ENCODE assay signal across 8 cellular contexts in genomic region chr11:9363954-9364912, GRCh38. TPM values are rescaled to one million over a fixed set of nuclear protein-coding genes. Genes with fewer than 3 reads are reported as not detected.
DNase-seq lines count a peak whose midpoint lies in the region; ATAC-seq and TF ChIP-seq lines count a peak whose summit lies in the region.

No MANE protein-coding gene starts in this region.

- CTCF ChIA-PET in BJ (lab: Yijun Ruan, JAX), result interaction anchor here (0.6 to 1.0 kb wide), 2 partner anchors 81 to 188 kb away, joined by 3 to 4 read pairs; no protein-coding TSS in a partner anchor
- CTCF ChIA-PET in activated CD4-positive, alpha-beta T cell treated with anti-CD3 and anti-CD28 coated beads for 36 hours (lab: Charles Lee), result interaction anchor here (0.6 to 1.5 kb wide), 4 partner anchors 8 to 323 kb away, joined by 3 to 4 read pairs (median 4); no protein-coding TSS in a partner anchor

- peak overlapping the region; percentile 98 for H3K27ac ChIP-seq in layer of hippocampus (ENCODE audit: low read depth, low read length)

- TF ChIP-seq CTCF in BJ (IDR thresholded peaks at IDR 0.05; ENCODE audit: insufficient read depth, low read depth, low read length) (no peak), choroid plexus epithelial cell (conservative IDR thresholded peaks at IDR 0.05; ENCODE audit: low read depth, low read length) (no peak)

- intact Hi-C loops in activated CD4-positive, alpha-beta T cell treated with anti-CD3 and anti-CD28 coated beads for 36 hours (cut with DNase I, micrococcal nuclease), result loop anchor here (1.0 to 5.0 kb wide), 11 partner anchors 20 to 943 kb away; partner anchors contain the start of genes IPO7 (in 2 of the 2), TMEM41B (in 2 of the 2), ZNF143 (in 2 of the 2) and ADM (in 1 of the 2)

- peak; percentile 93 for ATAC-seq in GM19324 (IDR thresholded peaks at IDR 0.05; ENCODE audit: low FRiP score, unreplicated experiment)
- peak; percentile 94 for ATAC-seq in HG03457 (IDR thresholded peaks at IDR 0.05; ENCODE audit: unreplicated experiment)
- ATAC-seq in activated CD4-positive, alpha-beta T cell treated with anti-CD3 and anti-CD28 coated beads for 36 hours, result peak; percentile 88

- peak overlapping the region; percentile 62 for H3K4me3 Mint-ChIP-seq in activated CD4-positive, alpha-beta T cell treated with anti-CD3 and anti-CD28 coated beads for 36 hours

- H3K27me3 ChIP-seq in BJ (ENCODE audit: control insufficient read depth, insufficient read depth, low read length), result no peaks in the 10 kb centered on the region
- no peaks in the 10 kb centered on the region for H3K27me3 ChIP-seq in layer of hippocampus (ENCODE audit: control insufficient read depth, insufficient read depth, low read length)

- peak overlapping the region; percentile 88 for H3K27ac Mint-ChIP-seq in activated CD4-positive, alpha-beta T cell treated with anti-CD3 and anti-CD28 coated beads for 36 hours

- H3K4me3 ChIP-seq in BJ (ENCODE audit: low read depth, low read length) (peak overlapping the region; percentile 3; the same call in 1 of the 2 replicates), choroid plexus epithelial cell (ENCODE audit: low read depth, low read length) (peak overlapping the region; percentile 54)

- H3K36me3 Mint-ChIP-seq in activated CD4-positive, alpha-beta T cell treated with anti-CD3 and anti-CD28 coated beads for 36 hours (ENCODE audit: low read depth), result no peaks in the 10 kb centered on the region

- POLR2A ChIA-PET in BJ (lab: Charles Lee), result interaction anchor here (1.0 kb wide), 1 partner anchor 21 kb away, joined by 3 read pairs; the partner anchor contains the start of gene IPO7
- POLR2A ChIA-PET in activated CD4-positive, alpha-beta T cell treated with anti-CD3 and anti-CD28 coated beads for 36 hours (lab: Charles Lee), result interaction anchor here (0.7 to 1.9 kb wide), 2 partner anchors 21 to 201 kb away, joined by 6 to 17 read pairs; partner anchors contain the start of gene IPO7

- H3K27me3 Mint-ChIP-seq in activated CD4-positive, alpha-beta T cell treated with anti-CD3 and anti-CD28 coated beads for 36 hours, result no peaks in the 10 kb centered on the region

- H3K9me3 Mint-ChIP-seq in activated CD4-positive, alpha-beta T cell treated with anti-CD3 and anti-CD28 coated beads for 36 hours (ENCODE audit: low read depth), result no peaks in the 10 kb centered on the region

- H3K36me3 ChIP-seq in BJ (ENCODE audit: control insufficient read depth, insufficient read depth, low read length), result no peaks in the 10 kb centered on the region

- H3K4me1 Mint-ChIP-seq in activated CD4-positive, alpha-beta T cell treated with anti-CD3 and anti-CD28 coated beads for 36 hours, result peaks cover 30% of the 10 kb centered on the region

- DNase-seq in BJ (ENCODE audit: low read depth) (peak; percentile 82), NCI-H510A treated with DMSO at 0.1 percent for 48 hours (lab: John Stamatoyannopoulos, UW) (peak; percentile 68), choroid plexus epithelial cell (ENCODE audit: low read depth) (peak; percentile 96)
- DNase-seq in activated CD4-positive, alpha-beta T cell treated with anti-CD3 and anti-CD28 coated beads for 36 hours, result peak; percentile 92
- peak; percentile 53 for DNase-seq in stimulated activated CD4-positive, alpha-beta T cell treated with anti-CD3 and anti-CD28 coated beads, Interleukin-1b, Interleukin-23, amount 100 ng/mL, for 1 hour (ENCODE audit: low read depth in 2 of 2)

RNA-seq across cellular contexts. Expression of gene IPO7, which starts 20.2 kb away (rescaled TPM):
- polyA plus RNA-seq in BJ (2011; rRNA removed), result 35.2 and 76.9 TPM in 2 replicates
- 55.4 and 65.2 TPM in 2 replicates for polyA minus RNA-seq in BJ (2011; rRNA and poly(A)+ RNA removed)
- 100 to 1,000 TPM; 155 to 181 TPM for total RNA-seq in activated CD4-positive, alpha-beta T cell treated with anti-CD3 and anti-CD28 coated beads for 36 hours

RNA-seq across cellular contexts. Expression of gene TMEM41B, which starts 49.8 kb away (rescaled TPM):
- 18.7 and 22.8 TPM in 2 replicates for polyA plus RNA-seq in BJ (2011; rRNA removed)
- polyA minus RNA-seq in BJ (2011; rRNA and poly(A)+ RNA removed), result 8.9 and 10.8 TPM in 2 replicates
- 10 to 100 TPM; 20.2 to 29.3 TPM for total RNA-seq in activated CD4-positive, alpha-beta T cell treated with anti-CD3 and anti-CD28 coated beads for 36 hours

Comparison
In these comparisons a context has a peak if more than half of its experiments do, and no peak if none do; other contexts are left out.
1. Peak in every context shown above with its lines: DNase-seq, ATAC-seq, H3K4me3 ChIP-seq and H3K27ac ChIP-seq.